4 cellular contexts compared by ENCODE assay signal in genomic region chr6:48412656-48413055, GRCh38.
"Had no signal": no experiment of that assay in that cellular context is flagged by ENCODE, and none has a peak within 500 bp of the region (broad histone marks: within the 10 kb centered on the region; RNA-seq: fewer than 3 reads in every experiment).

No MANE protein-coding gene starts in this region.

- ATAC-seq: HepG2, K562 had no signal

- DNase-seq: IMR-90, KBM-7 had no signal
